Comparison of ENCODE assay signal across 8 cellular contexts in genomic region chr6:30489081-30490030, GRCh38. TPM values are rescaled to one million over a fixed set of nuclear protein-coding genes. Genes with fewer than 3 reads are reported as not detected.
DNase-seq lines count a peak whose midpoint lies in the region; ATAC-seq and TF ChIP-seq lines count a peak whose summit lies in the region.

Gene HLA-E, plus strand, starts transcription at chr6:30489509. Its CDS starts 23 bp downstream, at chr6:30489532.

- H3K36me3 Mint-ChIP-seq in Calu3 (ENCODE audit: insufficient read depth, unreplicated experiment), result peaks cover 46% of the 10 kb centered on the region
- peaks cover 50% of the 10 kb centered on the region for H3K36me3 Mint-ChIP-seq in activated T-cell treated with anti-CD3 and anti-CD28 coated beads, Interleukin-2, amount 50 U/mL, for 24 hours (ENCODE audit: low read depth)

- 5 to 6% methylated on average over 69 of the region's 69 CpGs for WGBS in esophagus, 2 donors

- peaks cover 5% of the 10 kb centered on the region for H3K4me1 ChIP-seq in HUES6 (ENCODE audit: control insufficient read depth, insufficient read depth, low read length)
- peaks cover 10 to 16% of the 10 kb centered on the region in 2 donors for H3K4me1 ChIP-seq in esophagus (ENCODE audit: control insufficient read depth in 2 of 2, insufficient read depth in 2 of 2, low read length in 1 of 2)
- H3K4me1 ChIP-seq in mucosa of stomach (ENCODE audit: control insufficient read depth, insufficient read depth, low read length), result peaks cover 25% of the 10 kb centered on the region

- intact Hi-C loops in Calu3 (cut with micrococcal nuclease; ENCODE audit: unreplicated experiment), result loop anchor here (10.0 kb wide), 2 partner anchors 235 to 595 kb away; partner anchors contain the start of gene TUBB

- peaks cover 8% of the 10 kb centered on the region for H3K4me1 Mint-ChIP-seq in Calu3 (ENCODE audit: low read depth, unreplicated experiment)
- H3K4me1 Mint-ChIP-seq in activated T-cell treated with anti-CD3 and anti-CD28 coated beads, Interleukin-2, amount 50 U/mL, for 24 hours (ENCODE audit: low read depth), result peaks cover 52% of the 10 kb centered on the region

- H3K27me3 Mint-ChIP-seq in Calu3 (ENCODE audit: unreplicated experiment), result peaks cover 13% of the 10 kb centered on the region
- no peaks in the 10 kb centered on the region for H3K27me3 Mint-ChIP-seq in activated T-cell treated with anti-CD3 and anti-CD28 coated beads, Interleukin-2, amount 50 U/mL, for 24 hours

- TSS peak; percentile 44 for BruUV-seq in Calu3 (replicated peaks; lab: Mats Ljungman, UMichigan)

- peak within 1 kb of the TSS; percentile 83 for H3K9ac ChIP-seq in HUES6 (ENCODE audit: low read length)
- peak within 1 kb of the TSS; percentile 100 for H3K9ac ChIP-seq in mucosa of stomach (ENCODE audit: low read length)

- H3K36me3 ChIP-seq in HUES6 (ENCODE audit: control insufficient read depth, insufficient read depth, low read length), result peaks cover 26% of the 10 kb centered on the region
- H3K36me3 ChIP-seq in esophagus (ENCODE audit: control insufficient read depth in 2 of 2, insufficient read depth in 2 of 2, low read length in 1 of 2), result peaks cover 9 to 31% of the 10 kb centered on the region in 2 donors
- peaks cover 18% of the 10 kb centered on the region for H3K36me3 ChIP-seq in mucosa of stomach (ENCODE audit: control insufficient read depth, insufficient read depth, low read length)

- CTCF ChIA-PET in Calu3 (lab: Charles Lee), result interaction anchor here (0.6 to 0.9 kb wide), 2 partner anchors 43 to 138 kb away, joined by 4 to 5 read pairs; no protein-coding TSS in a partner anchor

- H3K4me3 ChIP-seq in HUES6 (ENCODE audit: low read depth, low read length) (peak within 1 kb of the TSS; percentile 84), esophagus (ENCODE audit: low read depth in 1 of 2, low read length in 2 of 2) (peak within 1 kb of the TSS; percentile 83 to 96), mucosa of stomach (ENCODE audit: low read length) (peak within 1 kb of the TSS; percentile 97)

- H3K27me3 ChIP-seq in HUES6 (ENCODE audit: control insufficient read depth, insufficient read depth, low read length), result peaks cover 3% of the 10 kb centered on the region; the same call in 1 of the 2 replicates
- H3K27me3 ChIP-seq in esophagus (ENCODE audit: control insufficient read depth in 1 of 2, insufficient read depth in 2 of 2, low read length in 2 of 2), result no peaks in the 10 kb centered on the region
- H3K27me3 ChIP-seq in mucosa of stomach (ENCODE audit: control insufficient read depth, insufficient read depth, low read length), result peaks cover 4% of the 10 kb centered on the region

- no peaks in the 10 kb centered on the region for H3K9me3 ChIP-seq in HUES6 (ENCODE audit: control insufficient read depth, insufficient read depth, low read depth, low read length)
- H3K9me3 ChIP-seq in esophagus (ENCODE audit: control insufficient read depth in 2 of 2, insufficient read depth in 1 of 2, low read depth in 1 of 2, low read length in 1 of 2), result no peaks in the 10 kb centered on the region
- H3K9me3 ChIP-seq in mucosa of stomach (ENCODE audit: control insufficient read depth, low read length), result no peaks in the 10 kb centered on the region

- peak; percentile 83 for ATAC-seq in GM21390 (IDR thresholded peaks at IDR 0.05; ENCODE audit: unreplicated experiment)

- DNase-seq in Calu3 (peak; percentile 93), OCI-M2 (lab: John Stamatoyannopoulos, UW; ENCODE audit: unreplicated experiment) (peak; percentile 94)
- DNase-seq in activated T-cell treated with anti-CD3 and anti-CD28 coated beads, Interleukin-2, amount 50 U/mL, for 24 hours, result peak; percentile 87
- DNase-seq in stimulated activated CD8-positive, alpha-beta memory T cell treated with anti-CD3 and anti-CD28 coated beads, Interleukin-7, amount 100 ng/mL, for 1 hour (ENCODE audit: low read depth in 2 of 2), result peak; percentile 67 to 71

- H3K27ac ChIP-seq in HUES6 (ENCODE audit: low read depth, low read length) (peak within 1 kb of the TSS; percentile 24; the same call in 1 of the 2 replicates), esophagus (ENCODE audit: low read depth in 2 of 2, low read length in 1 of 2) (peak within 1 kb of the TSS; percentile 99 to 100)

- peak within 1 kb of the TSS; percentile 97 for H3K27ac Mint-ChIP-seq in Calu3 (ENCODE audit: unreplicated experiment)
- peak within 1 kb of the TSS; percentile 98 for H3K27ac Mint-ChIP-seq in activated T-cell treated with anti-CD3 and anti-CD28 coated beads, Interleukin-2, amount 50 U/mL, for 24 hours

- no peak for TF ChIP-seq CTCF in Calu3 (IDR thresholded peaks at IDR 0.05; ENCODE audit: unreplicated experiment)

- no peaks in the 10 kb centered on the region for H3K9me3 Mint-ChIP-seq in Calu3 (ENCODE audit: low read depth, unreplicated experiment)
- no peaks in the 10 kb centered on the region for H3K9me3 Mint-ChIP-seq in activated T-cell treated with anti-CD3 and anti-CD28 coated beads, Interleukin-2, amount 50 U/mL, for 24 hours

- peak within 1 kb of the TSS; percentile 84 for H3K4me3 Mint-ChIP-seq in Calu3 (ENCODE audit: low read depth, unreplicated experiment)
- H3K4me3 Mint-ChIP-seq in activated T-cell treated with anti-CD3 and anti-CD28 coated beads, Interleukin-2, amount 50 U/mL, for 24 hours, result peak within 1 kb of the TSS; percentile 97

RNA-seq across cellular contexts. Expression of gene HLA-E, which starts in this region (rescaled TPM):
- 161 and 230 TPM in 2 replicates for total RNA-seq in Calu3 (2022)
- polyA plus RNA-seq in esophagus, result 100 to 1,000 TPM; 162 to 196 TPM

Comparison
In these comparisons a context has a peak if more than half of its experiments do, and no peak if none do; other contexts are left out.
1. Peak in every context shown above with its lines: DNase-seq, ATAC-seq, H3K4me3 ChIP-seq and H3K27ac ChIP-seq.